Comparison of ENCODE assay signal across 7 cellular contexts in the genomic region with DNA sequence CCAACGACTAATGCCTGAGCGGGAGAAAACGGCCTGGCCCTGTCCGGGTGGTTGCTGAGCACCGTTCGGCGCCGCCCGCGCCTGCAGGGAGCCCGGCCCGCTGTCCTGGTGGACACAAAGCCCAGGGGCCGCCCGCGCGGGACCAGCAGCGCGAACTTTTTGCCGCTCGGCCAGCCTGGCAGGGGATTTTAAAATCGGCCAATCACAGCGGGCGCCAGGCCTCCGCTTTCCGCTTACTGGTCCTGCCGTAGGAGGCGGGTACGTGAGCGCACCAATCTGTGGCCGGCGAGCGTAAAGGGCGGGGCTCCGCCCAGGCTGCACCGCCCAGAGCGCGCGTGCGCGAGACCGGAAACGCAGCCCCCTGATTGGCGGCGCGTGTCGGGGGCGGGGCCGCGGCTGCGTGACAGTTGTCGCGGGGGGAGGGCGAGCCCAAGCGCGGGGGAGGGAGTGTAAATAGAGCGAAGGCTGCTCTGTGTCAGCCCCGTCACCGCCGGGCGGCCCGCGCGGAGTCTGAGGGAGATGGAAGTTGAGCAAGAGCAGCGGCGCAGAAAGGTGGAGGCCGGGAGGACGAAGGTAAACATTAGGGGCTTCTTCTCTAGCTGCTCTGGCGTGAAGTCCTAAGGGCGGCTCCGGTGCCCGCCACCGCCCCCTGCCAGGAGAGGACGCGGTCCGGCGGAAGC.
DNase-seq lines count a peak whose midpoint lies in the region; ATAC-seq lines count a peak whose summit lies in the region.

A gene (minus strand): TSS at position 161 of the 680 bp plus-strand sequence. CDS start 1,132 bp downstream, outside the sequence.
A gene with protein sequence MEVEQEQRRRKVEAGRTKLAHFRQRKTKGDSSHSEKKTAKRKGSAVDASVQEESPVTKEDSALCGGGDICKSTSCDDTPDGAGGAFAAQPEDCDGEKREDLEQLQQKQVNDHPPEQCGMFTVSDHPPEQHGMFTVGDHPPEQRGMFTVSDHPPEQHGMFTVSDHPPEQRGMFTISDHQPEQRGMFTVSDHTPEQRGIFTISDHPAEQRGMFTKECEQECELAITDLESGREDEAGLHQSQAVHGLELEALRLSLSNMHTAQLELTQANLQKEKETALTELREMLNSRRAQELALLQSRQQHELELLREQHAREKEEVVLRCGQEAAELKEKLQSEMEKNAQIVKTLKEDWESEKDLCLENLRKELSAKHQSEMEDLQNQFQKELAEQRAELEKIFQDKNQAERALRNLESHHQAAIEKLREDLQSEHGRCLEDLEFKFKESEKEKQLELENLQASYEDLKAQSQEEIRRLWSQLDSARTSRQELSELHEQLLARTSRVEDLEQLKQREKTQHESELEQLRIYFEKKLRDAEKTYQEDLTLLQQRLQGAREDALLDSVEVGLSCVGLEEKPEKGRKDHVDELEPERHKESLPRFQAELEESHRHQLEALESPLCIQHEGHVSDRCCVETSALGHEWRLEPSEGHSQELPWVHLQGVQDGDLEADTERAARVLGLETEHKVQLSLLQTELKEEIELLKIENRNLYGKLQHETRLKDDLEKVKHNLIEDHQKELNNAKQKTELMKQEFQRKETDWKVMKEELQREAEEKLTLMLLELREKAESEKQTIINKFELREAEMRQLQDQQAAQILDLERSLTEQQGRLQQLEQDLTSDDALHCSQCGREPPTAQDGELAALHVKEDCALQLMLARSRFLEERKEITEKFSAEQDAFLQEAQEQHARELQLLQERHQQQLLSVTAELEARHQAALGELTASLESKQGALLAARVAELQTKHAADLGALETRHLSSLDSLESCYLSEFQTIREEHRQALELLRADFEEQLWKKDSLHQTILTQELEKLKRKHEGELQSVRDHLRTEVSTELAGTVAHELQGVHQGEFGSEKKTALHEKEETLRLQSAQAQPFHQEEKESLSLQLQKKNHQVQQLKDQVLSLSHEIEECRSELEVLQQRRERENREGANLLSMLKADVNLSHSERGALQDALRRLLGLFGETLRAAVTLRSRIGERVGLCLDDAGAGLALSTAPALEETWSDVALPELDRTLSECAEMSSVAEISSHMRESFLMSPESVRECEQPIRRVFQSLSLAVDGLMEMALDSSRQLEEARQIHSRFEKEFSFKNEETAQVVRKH (N-terminal part only) (plus strand): TSS at position 447 of the 680 bp plus-strand sequence. CDS start 73 bp downstream, at position 520.

- ATAC-seq in GM18519 (IDR thresholded peaks at IDR 0.05; ENCODE audit: low FRiP score, unreplicated experiment) (peak; percentile 80), HG03045 (IDR thresholded peaks at IDR 0.05; ENCODE audit: unreplicated experiment) (peak; percentile 75)

- DNase-seq in NCI-H2081 treated with DMSO at 0.1 percent for 48 hours (lab: John Stamatoyannopoulos, UW) (peak; percentile 80), T1000 (lab: John Stamatoyannopoulos, UW) (peak; percentile 74), astrocyte of the hippocampus (ENCODE audit: low read depth, low spot score) (peak; percentile 100), hypothalamus (lab: John Stamatoyannopoulos, UW) (peak; percentile 67 to 98 (median 95)), retina (peak; percentile 95)

Comparison
In these comparisons a context has a peak if more than half of its experiments do, and no peak if none do; other contexts are left out.
1. Peak in every context shown above with its lines: DNase-seq and ATAC-seq.